Comparison of ENCODE assay signal across 16 cellular contexts in the genomic region with DNA sequence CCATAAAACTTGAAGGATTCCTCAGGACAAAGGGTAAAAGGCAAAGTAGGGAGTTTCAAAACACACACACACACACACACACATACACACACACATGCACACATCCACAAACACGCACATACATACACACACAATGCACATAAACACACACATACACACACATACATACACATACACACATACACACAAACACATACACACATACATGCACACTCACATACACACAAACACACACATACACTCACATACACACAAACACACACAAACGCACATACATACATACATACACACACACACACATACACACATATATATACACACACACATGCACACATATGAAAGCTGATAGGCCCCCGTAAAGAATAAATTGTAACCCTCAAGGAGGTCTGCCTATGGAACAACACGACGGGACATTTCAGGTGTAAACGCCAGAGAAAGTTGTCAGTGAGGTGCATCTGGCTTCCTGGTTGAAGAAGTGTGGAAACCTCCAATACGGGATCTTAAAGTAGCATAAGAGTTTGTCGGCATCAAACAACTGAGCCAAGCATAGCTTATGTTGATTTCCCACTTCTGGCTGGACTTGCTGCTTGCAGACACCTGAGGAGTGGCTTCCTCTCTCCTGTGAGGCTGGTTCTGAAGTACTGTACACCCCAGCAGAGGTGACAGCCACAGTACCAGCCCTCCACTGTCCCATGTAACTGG. TPM values are rescaled to one million over a fixed set of nuclear protein-coding genes. Genes with fewer than 3 reads are reported as not detected.
DNase-seq lines count a peak whose midpoint lies in the region; ATAC-seq and TF ChIP-seq lines count a peak whose summit lies in the region.
"Had no signal": no experiment of that assay in that cellular context is flagged by ENCODE, and none has a peak within 500 bp of the region (broad histone marks: within the 10 kb centered on the region; RNA-seq: fewer than 3 reads in every experiment).

No MANE protein-coding gene starts in this region.

- H3K27me3 ChIP-seq in DND-41 (ENCODE audit: insufficient read depth, low read length, poor library complexity) (no peaks in the 10 kb centered on the region), stomach (peaks cover 0 to 15% (median 3%) of the 10 kb centered on the region in 3 donors)

- intact Hi-C loops in stomach (cut with DNase I; ENCODE audit: low total_unique reads), result no loop called here

- H3K4me1 ChIP-seq in DND-41 (ENCODE audit: insufficient read depth, low read length) (peaks cover 44% of the 10 kb centered on the region), HEK293 (ENCODE audit: control insufficient read depth, insufficient read depth, low read length) (peaks cover 48% of the 10 kb centered on the region), stomach (peaks cover 4 to 53% (median 26%) of the 10 kb centered on the region in 4 donors)

- no peaks in the 10 kb centered on the region for H3K27me3 Mint-ChIP-seq in activated naive CD8-positive, alpha-beta T cell treated with anti-CD3 and anti-CD28 coated beads, Interleukin-2, amount 50 U/mL, for 24 hours

- H4K20me1 ChIP-seq in DND-41 (ENCODE audit: insufficient read depth, low read length), result peaks cover 54% of the 10 kb centered on the region

- peaks cover 96% of the 10 kb centered on the region for H3K4me1 Mint-ChIP-seq in activated naive CD8-positive, alpha-beta T cell treated with anti-CD3 and anti-CD28 coated beads, Interleukin-2, amount 50 U/mL, for 24 hours
- peaks cover 88% of the 10 kb centered on the region for H3K4me1 Mint-ChIP-seq in stimulated activated effector memory CD8-positive, alpha-beta T cell treated with anti-CD3 and anti-CD28 coated beads, Interleukin-12 subunit alpha, Interleukin-12 subunit beta, amount 100 ng/mL, for 72 hours

- no peak for TF ChIP-seq POLR2A in stomach (IDR thresholded peaks at IDR 0.05)

- TF ChIP-seq CTCF in DND-41 (IDR thresholded peaks at IDR 0.05; ENCODE audit: borderline replicate concordance, extremely low read depth, low read length, poor library complexity, severe bottlenecking), result no peak
- TF ChIP-seq CTCF in HEK293 (tag by site-specific recombination; IDR thresholded peaks at IDR 0.05), result no peak
- no peak for TF ChIP-seq CTCF in coronary artery (IDR thresholded peaks at IDR 0.05)
- no peak for TF ChIP-seq CTCF in stomach (IDR thresholded peaks at IDR 0.05)

- peak overlapping the region; percentile 61 for H3K4me3 Mint-ChIP-seq in activated naive CD8-positive, alpha-beta T cell treated with anti-CD3 and anti-CD28 coated beads, Interleukin-2, amount 50 U/mL, for 24 hours
- H3K4me3 Mint-ChIP-seq in stimulated activated effector memory CD8-positive, alpha-beta T cell treated with anti-CD3 and anti-CD28 coated beads, Interleukin-12 subunit alpha, Interleukin-12 subunit beta, amount 100 ng/mL, for 72 hours, result peak overlapping the region; percentile 56

- peaks cover 98% of the 10 kb centered on the region for H3K79me2 ChIP-seq in DND-41 (ENCODE audit: insufficient read depth, low read length)

- CTCF ChIA-PET in HEK293 (lab: Yijun Ruan, JAX), result interaction anchor here (0.6 to 0.8 kb wide), 2 partner anchors 9 to 1585 kb away, joined by 3 read pairs; no protein-coding TSS in a partner anchor

- 82 to 89% (median 88%) methylated on average over 4 to 8 of the region's 8 CpGs for WGBS in stomach, 5 donors

- H3K9me3 Mint-ChIP-seq in activated naive CD8-positive, alpha-beta T cell treated with anti-CD3 and anti-CD28 coated beads, Interleukin-2, amount 50 U/mL, for 24 hours, result no peaks in the 10 kb centered on the region
- H3K9me3 Mint-ChIP-seq in stimulated activated effector memory CD8-positive, alpha-beta T cell treated with anti-CD3 and anti-CD28 coated beads, Interleukin-12 subunit alpha, Interleukin-12 subunit beta, amount 100 ng/mL, for 72 hours, result no peaks in the 10 kb centered on the region

- H3K9ac ChIP-seq in DND-41 (ENCODE audit: low read depth, low read length), result no peak overlapping the region

- H3K36me3 Mint-ChIP-seq in activated naive CD8-positive, alpha-beta T cell treated with anti-CD3 and anti-CD28 coated beads, Interleukin-2, amount 50 U/mL, for 24 hours (ENCODE audit: low read depth), result peaks cover 60% of the 10 kb centered on the region
- peaks cover 91% of the 10 kb centered on the region for H3K36me3 Mint-ChIP-seq in stimulated activated effector memory CD8-positive, alpha-beta T cell treated with anti-CD3 and anti-CD28 coated beads, Interleukin-12 subunit alpha, Interleukin-12 subunit beta, amount 100 ng/mL, for 72 hours

- H3K4me2 ChIP-seq in DND-41 (ENCODE audit: insufficient read depth, low read length), result peak overlapping the region; percentile 12; the same call in 1 of the 2 replicates

- TF ChIP-seq EP300 in stomach (IDR thresholded peaks at IDR 0.05), result no peak

- ATAC-seq in DND-41 (ENCODE audit: insufficient read depth, low read depth) (no peak), HG03108 (IDR thresholded peaks at IDR 0.05; ENCODE audit: unreplicated experiment) (no peak)
- no peak for ATAC-seq in activated naive CD8-positive, alpha-beta T cell treated with anti-CD3 and anti-CD28 coated beads, Interleukin-2, amount 50 U/mL, for 24 hours
- ATAC-seq in stimulated activated effector memory CD8-positive, alpha-beta T cell treated with anti-CD3 and anti-CD28 coated beads, Interleukin-12 subunit alpha, Interleukin-12 subunit beta, amount 100 ng/mL, for 72 hours, result no peak
- ATAC-seq: Panc1, SK-N-SH treated with all-trans-retinoic acid at 6 μM for 48 hours had no signal

- no peaks in the 10 kb centered on the region for H3K9me3 ChIP-seq in DND-41 (ENCODE audit: insufficient read depth, low read length, severe bottlenecking)
- H3K9me3 ChIP-seq in HEK293 (ENCODE audit: control insufficient read depth, insufficient read depth, low read depth, low read length), result no peaks in the 10 kb centered on the region
- no peaks in the 10 kb centered on the region for H3K9me3 ChIP-seq in stomach
- H3K9me3 ChIP-seq: sigmoid colon had no signal

- H3K36me3 ChIP-seq in DND-41 (ENCODE audit: insufficient read depth, low read length), result peaks cover 32% of the 10 kb centered on the region
- H3K36me3 ChIP-seq in HEK293 (ENCODE audit: control insufficient read depth in 2 of 2, insufficient read depth in 1 of 2, low read length in 2 of 2), result no peaks in the 10 kb centered on the region
- H3K36me3 ChIP-seq in stomach, result no peaks in the 10 kb centered on the region
- H3K36me3 ChIP-seq: sigmoid colon had no signal

- H3K4me3 ChIP-seq in DND-41 (ENCODE audit: low read depth in 1 of 2, low read length in 2 of 2) (no peak overlapping the region), HEK293 (ENCODE audit: low read depth, low read length) (no peak overlapping the region), coronary artery (no peak overlapping the region), stomach (peak overlapping the region in 1 of 4 donors; percentile 0)
- H3K4me3 ChIP-seq: sigmoid colon had no signal

- POLR2A ChIA-PET in HEK293 (lab: Yijun Ruan, JAX), result no interaction called here

- H3K27ac ChIP-seq in DND-41 (ENCODE audit: low read length) (no peak overlapping the region), HEK293 (ENCODE audit: extremely low read depth, low read depth, low read length) (no peak overlapping the region), coronary artery (no peak overlapping the region), stomach (no peak overlapping the region)
- H3K27ac ChIP-seq: VCaP had no signal

- H2AFZ ChIP-seq in DND-41 (ENCODE audit: low read depth, low read length), result no peak overlapping the region

- no peak for DNase-seq in DND-41
- DNase-seq in activated naive CD8-positive, alpha-beta T cell treated with anti-CD3 and anti-CD28 coated beads, Interleukin-2, amount 50 U/mL, for 24 hours, result no peak
- no peak for DNase-seq in stimulated activated effector memory CD8-positive, alpha-beta T cell treated with anti-CD3 and anti-CD28 coated beads, Interleukin-12 subunit alpha, Interleukin-12 subunit beta, amount 100 ng/mL, for 72 hours (ENCODE audit: low spot score in 2 of 2)
- DNase-seq in coronary artery (ENCODE audit: low spot score), result no peak
- DNase-seq in stomach, result no peak
- DNase-seq: amniotic stem cell; mammary epithelial cell; NCI-H1694 treated with DMSO at 0.1 percent for 48 hours; NCI-H524 treated with DMSO at 0.1 percent for 48 hours; sigmoid colon; stimulated activated CD4-positive, alpha-beta T cell treated with anti-CD3 and anti-CD28 coated beads, Interleukin-4, amount 100 ng/mL, for 4 hours had no signal

- H3K27ac Mint-ChIP-seq in activated naive CD8-positive, alpha-beta T cell treated with anti-CD3 and anti-CD28 coated beads, Interleukin-2, amount 50 U/mL, for 24 hours, result peak overlapping the region; percentile 76
- peak overlapping the region; percentile 79 for H3K27ac Mint-ChIP-seq in stimulated activated effector memory CD8-positive, alpha-beta T cell treated with anti-CD3 and anti-CD28 coated beads, Interleukin-12 subunit alpha, Interleukin-12 subunit beta, amount 100 ng/mL, for 72 hours

TF ChIP-seq in HEK293, 187 proteins besides CTCF, POLR2A, EP300 and RAD21 (continues in another document):
- TF ChIP-seq ZNF580 (tag by site-specific recombination; IDR thresholded peaks at IDR 0.05), result no peak
- no peak for TF ChIP-seq ZNF341 (tag by site-specific recombination; IDR thresholded peaks at IDR 0.05; ENCODE audit: low read depth)
- no peak for TF ChIP-seq ZNF302 (tag by site-specific recombination; IDR thresholded peaks at IDR 0.05; ENCODE audit: low read depth)
- TF ChIP-seq ZNF311 (tag by site-specific recombination; IDR thresholded peaks at IDR 0.05; ENCODE audit: borderline replicate concordance), result peak; percentile 95
- TF ChIP-seq ZBTB20 (tag by site-specific recombination; IDR thresholded peaks at IDR 0.05), result peak; percentile 47
- TF ChIP-seq, protein P1, sequence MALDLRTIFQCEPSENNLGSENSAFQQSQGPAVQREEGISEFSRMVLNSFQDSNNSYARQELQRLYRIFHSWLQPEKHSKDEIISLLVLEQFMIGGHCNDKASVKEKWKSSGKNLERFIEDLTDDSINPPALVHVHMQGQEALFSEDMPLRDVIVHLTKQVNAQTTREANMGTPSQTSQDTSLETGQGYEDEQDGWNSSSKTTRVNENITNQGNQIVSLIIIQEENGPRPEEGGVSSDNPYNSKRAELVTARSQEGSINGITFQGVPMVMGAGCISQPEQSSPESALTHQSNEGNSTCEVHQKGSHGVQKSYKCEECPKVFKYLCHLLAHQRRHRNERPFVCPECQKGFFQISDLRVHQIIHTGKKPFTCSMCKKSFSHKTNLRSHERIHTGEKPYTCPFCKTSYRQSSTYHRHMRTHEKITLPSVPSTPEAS (tag by site-specific recombination; IDR thresholded peaks at IDR 0.05), result peak; percentile 99
- no peak for TF ChIP-seq ZNF404 (tag by site-specific recombination; IDR thresholded peaks at IDR 0.05)

RNA-seq across cellular contexts. Expression of gene RFTN1, which starts 5.8 kb away (rescaled TPM):
- total RNA-seq in stomach, result 100 to 1,000 TPM in 1 of 5 donors, 10 to 100 TPM in 3, 1 to 10 TPM in 1; 4.6 to 103 (median 35.1) TPM
- 10 to 100 TPM in 2 of 3 donors, 1 to 10 TPM in 1; 7.1 to 18.6 (median 17.7) TPM for polyA plus RNA-seq in stomach
